10 cellular contexts compared by ENCODE assay signal in the genomic region with DNA sequence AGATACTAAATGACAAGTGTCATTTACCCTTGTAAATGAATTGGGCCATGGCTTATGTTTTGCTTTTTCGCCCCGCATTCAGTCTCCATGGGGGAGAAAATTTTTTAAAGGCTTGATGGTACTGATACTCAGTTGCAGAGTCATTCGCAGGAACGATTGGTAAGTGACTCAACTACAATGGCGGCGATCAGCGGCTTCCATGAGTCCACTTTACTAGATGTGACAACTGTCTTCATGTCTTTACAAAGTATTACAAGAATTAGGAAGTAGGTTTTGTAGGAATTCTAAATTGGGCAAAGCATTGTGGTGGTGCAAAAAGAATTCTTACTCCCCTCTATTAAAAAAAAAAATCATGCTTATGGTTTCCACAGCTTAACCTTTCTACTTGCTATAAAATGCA.
"Had no signal": no experiment of that assay in that cellular context is flagged by ENCODE, and none has a peak within 500 bp of the region (broad histone marks: within the 10 kb centered on the region; RNA-seq: fewer than 3 reads in every experiment).

No MANE protein-coding gene starts in this region.

- H3K4me3 Mint-ChIP-seq: H9, HFFc6 had no signal

- H3K9me3 Mint-ChIP-seq: HFFc6 had no signal

- ATAC-seq: HCT116 had no signal

- H3K9ac ChIP-seq: GM23248 had no signal

- H3K27ac ChIP-seq: GM23248 had no signal

- H3K9me3 ChIP-seq: HAP-1 had no signal

- H3K36me3 ChIP-seq: HAP-1 had no signal

- H2AFZ ChIP-seq: GM23248 had no signal

- FAIRE-seq: H1, H54 had no signal

- H3K27ac Mint-ChIP-seq: H9, HFFc6 had no signal

- H3K4me1 ChIP-seq: HAP-1 had no signal

- DNase-seq: GM23248, GOT3, H7, H9, HCEC 1CT, HFFc6 had no signal

- H3K4me3 ChIP-seq: GM23248, HAP-1 had no signal
